ENCODE assay signal across 35 cellular contexts in genomic region chr13:62407871-62408270, GRCh38.
"Had no signal": no experiment of that assay in that cellular context is flagged by ENCODE, and none has a peak within 500 bp of the region (broad histone marks: within the 10 kb centered on the region; RNA-seq: fewer than 3 reads in every experiment).

No MANE protein-coding gene starts in this region.

- FAIRE-seq: astrocyte, TTC549 had no signal

- H3K36me3 ChIP-seq: adrenal gland, brain microvascular endothelial cell, breast epithelium, WERI-Rb-1 had no signal

- DNase-seq: activated CD4-positive, alpha-beta memory T cell treated with anti-CD3 and anti-CD28 coated beads, Interleukin-2, amount 10 ng/mL, durations not matched to agents 7 days and 5 days; activated CD4-positive, alpha-beta T cell treated with anti-CD3 and anti-CD28 coated beads for 1 hour; activated CD4-positive, alpha-beta T cell treated with anti-CD3 and anti-CD28 coated beads for 36 hours; activated CD4-positive, alpha-beta T cell treated with anti-CD3 and anti-CD28 coated beads for 48 hours; activated CD4-positive, alpha-beta T cell treated with anti-CD3 and anti-CD28 coated beads, Interleukin-2, amount 10 ng/mL, durations not matched to agents 7 days and 5 days; activated CD4-positive, alpha-beta T cell treated with anti-CD3 and anti-CD28 coated beads, Interleukin-2, amount 50 U/mL, for 48 hours; activated CD4-positive, CD25-positive, alpha-beta regulatory T cell; activated CD8-positive, alpha-beta memory T cell treated with anti-CD3 and anti-CD28 coated beads, Interleukin-2, amount 50 U/mL, for 4 hours; activated effector memory CD4-positive, alpha-beta T cell treated with anti-CD3 and anti-CD28 coated beads, Interleukin-2, amount 50 U/mL, for 16 hours; activated gamma-delta T cell treated with Interleukin-2 at 50 U/mL for 16 hours; activated naive CD4-positive, alpha-beta T cell; activated naive CD4-positive, alpha-beta T cell treated with anti-CD3 and anti-CD28 coated beads for 36 hours; activated naive CD4-positive, alpha-beta T cell treated with anti-CD3 and anti-CD28 coated beads, Interleukin-2, amount 50 U/mL, for 16 hours; activated naive CD8-positive, alpha-beta T cell treated with anti-CD3 and anti-CD28 coated beads for 36 hours; activated T-cell treated with anti-CD3 and anti-CD28 coated beads for 4 hours; activated T-cell treated with anti-CD3 and anti-CD28 coated beads, Interleukin-2, amount 50 U/mL, for 1 hour; activated T-cell treated with anti-CD3 and anti-CD28 coated beads, Interleukin-2, amount 50 U/mL, for 4 hours; activated T-cell treated with anti-CD3 and anti-CD28 coated beads, Interleukin-2, amount 50 U/mL, for 72 hours; adrenal gland; amniotic stem cell; aorta; body of pancreas; brain microvascular endothelial cell; central memory CD4-positive, alpha-beta T cell; T-helper 1 cell; T-helper 2 cell; T-helper 9 cell; WERI-Rb-1 had no signal

- H3K9me3 ChIP-seq: adrenal gland, body of pancreas, breast epithelium had no signal

- H3K4me3 ChIP-seq: adrenal gland, body of pancreas, breast epithelium had no signal

- H3K4me1 ChIP-seq: adrenal gland, body of pancreas, breast epithelium had no signal

- H3K27me3 ChIP-seq: adrenal gland, body of pancreas, brain microvascular endothelial cell, breast epithelium had no signal

- ATAC-seq: activated CD4-positive, alpha-beta T cell treated with anti-CD3 and anti-CD28 coated beads for 36 hours; activated CD4-positive, CD25-positive, alpha-beta regulatory T cell treated with anti-CD3 and anti-CD28 coated beads, Interleukin-2, amount 50 U/mL, for 24 hours; activated naive CD4-positive, alpha-beta T cell treated with anti-CD3 and anti-CD28 coated beads, Interleukin-2, amount 50 U/mL, for 72 hours; activated T-cell treated with anti-CD3 and anti-CD28 coated beads, Interleukin-2, amount 50 U/mL, for 4 hours; activated T-cell treated with anti-CD3 and anti-CD28 coated beads, Interleukin-2, amount 50 U/mL, for 72 hours; activated T-helper 17 cell treated with anti-CD3 and anti-CD28 coated beads, Interleukin-2, amount 50 U/mL, for 72 hours; body of pancreas; WTC11 had no signal

- H3K27ac ChIP-seq: adrenal gland, body of pancreas, brain microvascular endothelial cell, breast epithelium, WERI-Rb-1 had no signal
